Comparison of ENCODE assay signal across 1 cellular context in genomic region chr9:114396558-114397218, GRCh38.
A peak's percentile ranks its signal among the peaks of the same experiment; 100 is the strongest.
TF ChIP-seq lines count a peak whose summit lies in the region.

No MANE protein-coding gene starts in this region.

TF ChIP-seq in K562, 482 proteins besides CTCF, POLR2A, EP300 and RAD21 (continued from another document and continues in another):
- TF ChIP-seq RREB1 (CRISPR knock-in tag; IDR thresholded peaks at IDR 0.05) (no peak; the same call in 1 of the 2 replicates), SMAD2 (IDR thresholded peaks at IDR 0.05; ENCODE audit: low read depth, low read length) (no peak), YBX1 (IDR thresholded peaks at IDR 0.05) (no peak), RERE (CRISPR knock-in tag; IDR thresholded peaks at IDR 0.05; ENCODE audit: borderline replicate concordance) (no peak), ZBTB33 (CRISPR knock-in tag; IDR thresholded peaks at IDR 0.05) (peak; percentile 80), MAFK (IDR thresholded peaks at IDR 0.05; ENCODE audit: low read length) (no peak), IRF1 (CRISPR knock-in tag; IDR thresholded peaks at IDR 0.05; ENCODE audit: borderline replicate concordance) (no peak), PHF21A (IDR thresholded peaks at IDR 0.05; ENCODE audit: borderline replicate concordance, low read depth) (no peak), TCF3 (CRISPR knock-in tag; IDR thresholded peaks at IDR 0.05) (no peak), ZNF696 (CRISPR knock-in tag; conservative IDR thresholded peaks at IDR 0.05) (no peak), NUFIP1 (IDR thresholded peaks at IDR 0.05; ENCODE audit: partially characterized antibody) (no peak), ZNF583 (CRISPR knock-in tag; IDR thresholded peaks at IDR 0.05) (no peak), NCOA1 (IDR thresholded peaks at IDR 0.05; ENCODE audit: low read depth) (no peak), ZSCAN32 (CRISPR knock-in tag; IDR thresholded peaks at IDR 0.05) (peak; percentile 87), CBX5 (IDR thresholded peaks at IDR 0.05; ENCODE audit: borderline replicate concordance, low read depth) (no peak), TAF1 (IDR thresholded peaks at IDR 0.05; ENCODE audit: control insufficient read depth, extremely low read depth, insufficient read depth, low read length, severe bottlenecking) (no peak), KAT8 (IDR thresholded peaks at IDR 0.05; ENCODE audit: low read depth) (no peak), EHMT2 (IDR thresholded peaks at IDR 0.05) (no peak), FIP1L1 (IDR thresholded peaks at IDR 0.05; ENCODE audit: low read depth, low read length, poor library complexity, severe bottlenecking) (no peak), KAT7 (CRISPR knock-in tag; IDR thresholded peaks at IDR 0.05; ENCODE audit: borderline replicate concordance) (no peak), ESRRA (IDR thresholded peaks at IDR 0.05; ENCODE audit: borderline replicate concordance, low read depth) (no peak), ZNF316 (IDR thresholded peaks at IDR 0.05) (no peak), ETS2 (tag; IDR thresholded peaks at IDR 0.05; ENCODE audit: borderline replicate concordance, poor library complexity, severe bottlenecking) (no peak), BRF1 (IDR thresholded peaks at IDR 0.05; ENCODE audit: borderline replicate concordance, extremely low read depth, insufficient read length) (no peak), FOXJ2 (tag; IDR thresholded peaks at IDR 0.05) (no peak; the same call in 1 of the 2 replicates), ZNF124 (CRISPR knock-in tag; IDR thresholded peaks at IDR 0.05) (no peak), CREB1 (IDR thresholded peaks at IDR 0.05) (no peak), CREB1 (CRISPR knock-in tag; IDR thresholded peaks at IDR 0.05) (no peak), REST (CRISPR knock-in tag; IDR thresholded peaks at IDR 0.05; ENCODE audit: low read depth) (no peak), TCF15 (CRISPR knock-in tag; IDR thresholded peaks at IDR 0.05) (peak; percentile 68; the same call in 1 of the 2 replicates), ERF (CRISPR knock-in tag; IDR thresholded peaks at IDR 0.05) (no peak), POLR2B (IDR thresholded peaks at IDR 0.05; ENCODE audit: low read depth, partially characterized antibody) (no peak), ARID3A (IDR thresholded peaks at IDR 0.05; ENCODE audit: borderline replicate concordance, low read depth, low read length) (no peak), GTF2F1 (IDR thresholded peaks at IDR 0.05; ENCODE audit: low read depth, low read length) (no peak), ZNF76 (CRISPR knock-in tag; IDR thresholded peaks at IDR 0.05; ENCODE audit: borderline replicate concordance) (no peak), ZNF707 (CRISPR knock-in tag; conservative IDR thresholded peaks at IDR 0.05) (no peak), SMARCA5 (IDR thresholded peaks at IDR 0.05) (no peak), DDX20 (tag; IDR thresholded peaks at IDR 0.05; ENCODE audit: low read depth) (peak; percentile 81), CEBPB (tag; IDR thresholded peaks at IDR 0.05) (peak; percentile 44; the same call in 1 of the 2 replicates), ATF6 (CRISPR knock-in tag; IDR thresholded peaks at IDR 0.05) (no peak)
